ENCODE assay signal across 31 cellular contexts in the genomic region with DNA sequence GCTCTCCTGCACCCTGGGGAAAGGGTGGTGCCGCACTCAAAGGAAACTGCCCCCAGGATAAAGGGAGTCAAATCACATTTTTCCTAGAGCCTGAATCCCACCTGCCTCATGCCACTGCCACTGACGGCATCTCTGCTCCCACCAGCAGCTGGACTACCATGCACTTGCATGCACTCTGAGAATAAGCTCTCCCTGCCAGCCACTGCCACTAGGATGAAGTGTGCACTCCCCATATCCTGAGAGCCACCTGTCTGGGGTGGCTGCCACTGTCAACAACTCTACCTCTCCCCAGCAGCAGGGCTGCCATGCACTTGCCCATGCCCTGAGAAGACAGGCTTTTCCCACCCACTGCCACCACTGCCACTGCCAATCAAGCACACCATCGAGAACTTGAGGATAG. TPM values are rescaled to one million over a fixed set of nuclear protein-coding genes. Genes with fewer than 3 reads are reported as not detected.
"Had no signal": no experiment of that assay in that cellular context is flagged by ENCODE, and none has a peak within 500 bp of the region (broad histone marks: within the 10 kb centered on the region; RNA-seq: fewer than 3 reads in every experiment).

No MANE protein-coding gene starts in this region.

- H3K4me2 ChIP-seq: KMS-11 had no signal

- DNase-seq: activated CD4-positive, alpha-beta memory T cell treated with anti-CD3 and anti-CD28 coated beads, Interleukin-2, amount 10 ng/mL, durations not matched to agents 7 days and 5 days; activated CD4-positive, alpha-beta T cell treated with anti-CD3 and anti-CD28 coated beads for 1 hour; activated CD4-positive, CD25-positive, alpha-beta regulatory T cell; activated CD8-positive, alpha-beta memory T cell treated with anti-CD3 and anti-CD28 coated beads for 24 hours; activated CD8-positive, alpha-beta memory T cell treated with anti-CD3 and anti-CD28 coated beads, Interleukin-2, amount 10 ng/mL, durations not matched to agents 7 days and 5 days; activated CD8-positive, alpha-beta memory T cell treated with anti-CD3 and anti-CD28 coated beads, Interleukin-2, amount 50 U/mL, for 48 hours; activated effector memory CD4-positive, alpha-beta T cell treated with anti-CD3 and anti-CD28 coated beads, Interleukin-2, amount 50 U/mL, for 16 hours; activated naive CD4-positive, alpha-beta T cell; activated naive CD4-positive, alpha-beta T cell treated with anti-CD3 and anti-CD28 coated beads, Interleukin-2, amount 50 U/mL, for 16 hours; activated naive CD8-positive, alpha-beta T cell treated with anti-CD3 and anti-CD28 coated beads for 36 hours; activated T-cell treated with anti-CD3 and anti-CD28 coated beads, Interleukin-2, amount 50 U/mL, for 48 hours; amniotic stem cell; aorta; central memory CD4-positive, alpha-beta T cell; NCI-H1092 treated with DMSO at 0.1 percent for 48 hours; NCI-H187 treated with DMSO at 0.1 percent for 48 hours; NCI-H226; NCI-H446 treated with DMSO at 0.1 percent for 48 hours; NK-92 treated with Interleukin-12 subunit alpha and Interleukin-12 subunit beta, amount 100 ng/mL, for 24 hours; SIG-M5; T1000 had no signal

- H3K27me3 ChIP-seq: brain microvascular endothelial cell had no signal

- H3K27ac ChIP-seq: brain microvascular endothelial cell, KMS-11, RWPE1, WERI-Rb-1 had no signal

- H3K27ac Mint-ChIP-seq: activated CD4-positive, alpha-beta memory T cell treated with anti-CD3 and anti-CD28 coated beads, Interleukin-2, amount 10 ng/mL, durations not matched to agents 7 days and 5 days; activated CD8-positive, alpha-beta memory T cell treated with anti-CD3 and anti-CD28 coated beads, Interleukin-2, amount 10 ng/mL, durations not matched to agents 7 days and 5 days; activated naive CD8-positive, alpha-beta T cell treated with anti-CD3 and anti-CD28 coated beads for 36 hours had no signal

- ATAC-seq: activated CD8-positive, alpha-beta memory T cell treated with anti-CD3 and anti-CD28 coated beads, Interleukin-2, amount 10 ng/mL, durations not matched to agents 7 days and 5 days; Right ventricle myocardium inferior had no signal

- H3K9me3 Mint-ChIP-seq: activated CD4-positive, alpha-beta memory T cell treated with anti-CD3 and anti-CD28 coated beads, Interleukin-2, amount 10 ng/mL, durations not matched to agents 7 days and 5 days; activated naive CD8-positive, alpha-beta T cell treated with anti-CD3 and anti-CD28 coated beads for 36 hours had no signal

- H3K4me1 Mint-ChIP-seq: activated naive CD8-positive, alpha-beta T cell treated with anti-CD3 and anti-CD28 coated beads for 36 hours had no signal

- H3K36me3 ChIP-seq: brain microvascular endothelial cell, WERI-Rb-1 had no signal

- H3K4me3 Mint-ChIP-seq: activated CD4-positive, alpha-beta memory T cell treated with anti-CD3 and anti-CD28 coated beads, Interleukin-2, amount 10 ng/mL, durations not matched to agents 7 days and 5 days; activated CD8-positive, alpha-beta memory T cell treated with anti-CD3 and anti-CD28 coated beads, Interleukin-2, amount 10 ng/mL, durations not matched to agents 7 days and 5 days; activated naive CD8-positive, alpha-beta T cell treated with anti-CD3 and anti-CD28 coated beads for 36 hours had no signal

- H3K36me3 Mint-ChIP-seq: activated CD8-positive, alpha-beta memory T cell treated with anti-CD3 and anti-CD28 coated beads, Interleukin-2, amount 10 ng/mL, durations not matched to agents 7 days and 5 days; activated naive CD8-positive, alpha-beta T cell treated with anti-CD3 and anti-CD28 coated beads for 36 hours had no signal

RNA-seq across cellular contexts. Expression of a gene that starts 31.6 kb away (rescaled TPM):
- total RNA-seq: activated CD4-positive, alpha-beta memory T cell treated with anti-CD3 and anti-CD28 coated beads, Interleukin-2, amount 10 ng/mL, durations not matched to agents 7 days and 5 days; activated CD8-positive, alpha-beta memory T cell treated with anti-CD3 and anti-CD28 coated beads, Interleukin-2, amount 10 ng/mL, durations not matched to agents 7 days and 5 days; activated naive CD8-positive, alpha-beta T cell treated with anti-CD3 and anti-CD28 coated beads for 36 hours; aorta; cerebellum; LHCN-M2; PC-3; Right ventricle myocardium inferior; T-helper 1 cell treated with Interleukin-12 subunit alpha and Interleukin-12 subunit beta and Interleukin-4 antibody, amounts not matched to agents 30 ng/mL and 1 ng/mL, for 36 hours; T-helper 2 cell treated with Interferon-gamma antibody and Interleukin-4, amounts not matched to agents 100 ng/mL and 5 ng/mL, for 36 hours had no signal
- polyA plus RNA-seq: aorta had no signal

RNA-seq across cellular contexts. Expression of a gene that starts 32.4 kb away (rescaled TPM):
- total RNA-seq: activated CD4-positive, alpha-beta memory T cell treated with anti-CD3 and anti-CD28 coated beads, Interleukin-2, amount 10 ng/mL, durations not matched to agents 7 days and 5 days; activated CD8-positive, alpha-beta memory T cell treated with anti-CD3 and anti-CD28 coated beads, Interleukin-2, amount 10 ng/mL, durations not matched to agents 7 days and 5 days; activated naive CD8-positive, alpha-beta T cell treated with anti-CD3 and anti-CD28 coated beads for 36 hours; cerebellum; LHCN-M2; PC-3; Right ventricle myocardium inferior; T-helper 1 cell treated with Interleukin-12 subunit alpha and Interleukin-12 subunit beta and Interleukin-4 antibody, amounts not matched to agents 30 ng/mL and 1 ng/mL, for 36 hours; T-helper 2 cell treated with Interferon-gamma antibody and Interleukin-4, amounts not matched to agents 100 ng/mL and 5 ng/mL, for 36 hours had no signal

RNA-seq across cellular contexts. Expression of a gene that starts 44.2 kb away (rescaled TPM):
- total RNA-seq: activated CD8-positive, alpha-beta memory T cell treated with anti-CD3 and anti-CD28 coated beads, Interleukin-2, amount 10 ng/mL, durations not matched to agents 7 days and 5 days; activated naive CD8-positive, alpha-beta T cell treated with anti-CD3 and anti-CD28 coated beads for 36 hours; cerebellum; LHCN-M2; PC-3; T-helper 1 cell treated with Interleukin-12 subunit alpha and Interleukin-12 subunit beta and Interleukin-4 antibody, amounts not matched to agents 30 ng/mL and 1 ng/mL, for 36 hours; T-helper 2 cell treated with Interferon-gamma antibody and Interleukin-4, amounts not matched to agents 100 ng/mL and 5 ng/mL, for 36 hours had no signal
